ENCODE assay signal across 8 cellular contexts in genomic region chr22:38817196-38817595, GRCh38.
"Had no signal": no experiment of that assay in that cellular context is flagged by ENCODE, and none has a peak within 500 bp of the region (broad histone marks: within the 10 kb centered on the region; RNA-seq: fewer than 3 reads in every experiment).

No MANE protein-coding gene starts in this region.

- H3K27ac ChIP-seq: GM23248 had no signal

- ATAC-seq: GM23338, HCT116 had no signal

- H2AFZ ChIP-seq: GM23248, GM23338 had no signal

- DNase-seq: GM23248, GOT3, H9, HCEC 1CT, HFFc6 had no signal

- H3K36me3 ChIP-seq: HAP-1 had no signal

- H3K4me1 ChIP-seq: HAP-1 had no signal

- H3K4me2 ChIP-seq: GM23338 had no signal

- H3K4me3 ChIP-seq: GM23248, GM23338, HAP-1 had no signal

- H3K9me3 ChIP-seq: HAP-1 had no signal
